31 cellular contexts compared by ENCODE assay signal in genomic region chr3:3815206-3815605, GRCh38. TPM values are rescaled to one million over a fixed set of nuclear protein-coding genes. Genes with fewer than 3 reads are reported as not detected.
"Had no signal": no experiment of that assay in that cellular context is flagged by ENCODE, and none has a peak within 500 bp of the region (broad histone marks: within the 10 kb centered on the region; RNA-seq: fewer than 3 reads in every experiment).

No MANE protein-coding gene starts in this region.

- H3K4me1 Mint-ChIP-seq: naive thymus-derived CD8-positive, alpha-beta T cell; nephron progenitor cell; stimulated activated memory B cell treated with anti-CD40 and anti-IgM and Interleukin-4, amounts not matched to agents 10 μg/mL and 1 μg/mL and 100 μg/mL, for 72 hours had no signal

- H3K4me3 ChIP-seq: colonic mucosa, esophagus muscularis mucosa, gastroesophageal sphincter, heart left ventricle, left lung, prostate gland, sigmoid colon, skin epidermis, spleen, testis, tibial artery, upper lobe of left lung, uterus had no signal

- H3K36me3 ChIP-seq: colonic mucosa, esophagus muscularis mucosa, gastroesophageal sphincter, heart left ventricle, left lung, sigmoid colon, tibial artery, upper lobe of left lung, uterus had no signal

- ATAC-seq: foreskin keratinocyte; gastroesophageal sphincter; heart left ventricle; left cardiac atrium; left lung; naive thymus-derived CD8-positive, alpha-beta T cell; right cardiac atrium; stimulated activated memory B cell treated with anti-CD40 and anti-IgM and Interleukin-4, amounts not matched to agents 10 μg/mL and 1 μg/mL and 100 μg/mL, for 72 hours; stimulated activated naive CD8-positive, alpha-beta T cell treated with anti-CD3 and anti-CD28 coated beads, Interleukin-15, Interleukin-2, amounts not matched to agents 100 U/mL and 50 U/mL, for 24 hours had no signal

- H3K9me3 ChIP-seq: colonic mucosa, esophagus muscularis mucosa, gastroesophageal sphincter, heart left ventricle, left lung, prostate gland, sigmoid colon, spleen, testis, tibial artery, upper lobe of left lung, uterus had no signal

- H3K4me3 Mint-ChIP-seq: dendritic cell treated with granulocyte-macrophage colony-stimulating factor and Interleukin-4, amounts not matched to agents 40 ng/mL and 50 ng/mL, for 4 days; endodermal cell; naive thymus-derived CD8-positive, alpha-beta T cell; nephron progenitor cell; stimulated activated memory B cell treated with anti-CD40 and anti-IgM and Interleukin-4, amounts not matched to agents 10 μg/mL and 1 μg/mL and 100 μg/mL, for 72 hours had no signal

- H3K27me3 Mint-ChIP-seq: naive thymus-derived CD8-positive, alpha-beta T cell; stimulated activated memory B cell treated with anti-CD40 and anti-IgM and Interleukin-4, amounts not matched to agents 10 μg/mL and 1 μg/mL and 100 μg/mL, for 72 hours had no signal

- H3K4me1 ChIP-seq: colonic mucosa, esophagus muscularis mucosa, foreskin keratinocyte, gastroesophageal sphincter, heart left ventricle, prostate gland, sigmoid colon, spleen, testis, upper lobe of left lung, uterus had no signal

- H3K27me3 ChIP-seq: colonic mucosa, esophagus muscularis mucosa, foreskin keratinocyte, gastroesophageal sphincter, heart left ventricle, left lung, sigmoid colon, spleen, testis, tibial artery, upper lobe of left lung, uterus had no signal

- H3K27ac ChIP-seq: colonic mucosa, epithelial cell of prostate, esophagus muscularis mucosa, foreskin keratinocyte, gastroesophageal sphincter, heart left ventricle, left lung, prostate gland, sigmoid colon, skin epidermis, spleen, testis, tibial artery, upper lobe of left lung, uterus had no signal

- DNase-seq: colonic mucosa; effector CD8-positive, alpha-beta T cell; endodermal cell; foreskin keratinocyte; heart left ventricle; hippocampal formation; left cardiac atrium; left lung; mesendoderm; midbrain; naive thymus-derived CD8-positive, alpha-beta T cell; nephron progenitor cell; nucleus accumbens; right cardiac atrium; sigmoid colon; spleen; stimulated activated CD4-positive, alpha-beta T cell treated with anti-CD3 and anti-CD28 coated beads, Interleukin-4, amount 100 ng/mL, for 4 hours; stimulated activated naive CD8-positive, alpha-beta T cell treated with anti-CD3 and anti-CD28 coated beads, Interleukin-15, Interleukin-2, amounts not matched to agents 100 U/mL and 50 U/mL, for 24 hours; substantia nigra; testis; tibial artery; upper lobe of left lung; uterus had no signal

- H3K9me3 Mint-ChIP-seq: dendritic cell treated with granulocyte-macrophage colony-stimulating factor and Interleukin-4, amounts not matched to agents 40 ng/mL and 50 ng/mL, for 4 days; endodermal cell; naive thymus-derived CD8-positive, alpha-beta T cell; nephron progenitor cell; stimulated activated memory B cell treated with anti-CD40 and anti-IgM and Interleukin-4, amounts not matched to agents 10 μg/mL and 1 μg/mL and 100 μg/mL, for 72 hours had no signal

- H3K27ac Mint-ChIP-seq: dendritic cell treated with granulocyte-macrophage colony-stimulating factor and Interleukin-4, amounts not matched to agents 40 ng/mL and 50 ng/mL, for 4 days; endodermal cell; naive thymus-derived CD8-positive, alpha-beta T cell; nephron progenitor cell; stimulated activated memory B cell treated with anti-CD40 and anti-IgM and Interleukin-4, amounts not matched to agents 10 μg/mL and 1 μg/mL and 100 μg/mL, for 72 hours had no signal

RNA-seq across cellular contexts. Expression of gene LRRN1, which starts 16.0 kb away (rescaled TPM):
- total RNA-seq: lung microvascular endothelial cell had no signal
